ENCODE assay signal across 12 cellular contexts in the genomic region with DNA sequence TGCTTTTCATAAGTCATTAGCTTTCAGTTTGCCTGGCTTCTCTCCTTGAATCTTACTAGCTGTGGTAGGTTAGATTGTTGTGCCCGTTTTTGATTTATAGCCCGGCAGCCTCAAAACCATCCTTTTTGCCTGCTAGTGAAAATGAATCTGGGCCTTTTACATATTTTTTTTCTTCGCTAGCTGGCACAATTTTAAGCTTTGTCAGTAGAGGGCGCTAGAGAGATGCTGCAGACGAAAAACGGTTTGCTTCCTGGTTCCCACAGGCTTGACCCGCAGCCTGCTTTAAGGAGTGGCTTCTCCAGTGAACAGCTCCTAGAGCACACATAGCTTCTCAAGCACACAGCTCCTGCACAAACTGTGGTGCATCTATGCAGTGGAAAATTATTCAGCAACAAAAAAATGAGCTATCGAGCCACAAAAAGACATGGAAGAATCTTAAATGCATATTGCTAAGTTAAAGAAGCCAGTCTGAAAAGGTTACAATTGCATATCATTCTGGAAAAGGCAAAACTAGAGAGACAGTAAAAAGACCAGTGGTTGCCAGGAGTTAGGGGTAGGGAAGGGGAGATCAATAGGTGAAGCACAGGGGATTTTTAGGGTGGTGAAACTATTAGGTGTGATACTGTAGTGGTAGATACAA. TPM values are rescaled to one million over a fixed set of nuclear protein-coding genes. Genes with fewer than 3 reads are reported as not detected.
DNase-seq lines count a peak whose midpoint lies in the region; ATAC-seq and TF ChIP-seq lines count a peak whose summit lies in the region.
"Had no signal": no experiment of that assay in that cellular context is flagged by ENCODE, and none has a peak within 500 bp of the region (broad histone marks: within the 10 kb centered on the region; RNA-seq: fewer than 3 reads in every experiment).

No MANE protein-coding gene starts in this region.

- no peak overlapping the region for H3K14ac ChIP-seq in IMR-90 (replicated peaks; ENCODE audit: low read depth, low read length)

- H3K4me1 ChIP-seq in IMR-90 (ENCODE audit: control insufficient read depth, insufficient read depth, low read length), result no peaks in the 10 kb centered on the region
- no peaks in the 10 kb centered on the region for H3K4me1 ChIP-seq in mesendoderm (ENCODE audit: control insufficient read depth, low read depth, low read length)
- H3K4me1 ChIP-seq in aorta (ENCODE audit: control insufficient read depth in 1 of 2, insufficient read depth in 2 of 2, low read length in 2 of 2), result no peaks in the 10 kb centered on the region

- H3K4me2 ChIP-seq in IMR-90 (ENCODE audit: low read depth, low read length) (no peak overlapping the region), mesendoderm (ENCODE audit: low read length) (no peak overlapping the region)

- no peak overlapping the region for H3K27ac ChIP-seq in IMR-90 (ENCODE audit: insufficient read depth, low read length)
- no peak overlapping the region for H3K27ac ChIP-seq in mesendoderm (ENCODE audit: low read depth, low read length)
- H3K27ac ChIP-seq in aorta (ENCODE audit: low read depth in 1 of 2, low read length in 2 of 2), result no peak overlapping the region

- H3K9ac ChIP-seq in IMR-90 (ENCODE audit: low read depth, low read length), result no peak overlapping the region
- H3K9ac ChIP-seq in mesendoderm (ENCODE audit: low read length), result no peak overlapping the region

- H4K20me1 ChIP-seq in IMR-90 (ENCODE audit: insufficient read depth, low read length), result no peaks in the 10 kb centered on the region

- no peak for TF ChIP-seq RAD21 in IMR-90 (IDR thresholded peaks at IDR 0.05; ENCODE audit: low read length)

- H3K18ac ChIP-seq in IMR-90 (ENCODE audit: low read depth, low read length) (no peak overlapping the region), mesendoderm (ENCODE audit: low read length) (no peak overlapping the region)

- peaks cover 4% of the 10 kb centered on the region for H3K9me3 ChIP-seq in IMR-90 (ENCODE audit: control insufficient read depth, insufficient read depth, low read length)
- peaks cover 2% of the 10 kb centered on the region for H3K9me3 ChIP-seq in aorta (ENCODE audit: control insufficient read depth, low read length)

- no peak overlapping the region for H4K5ac ChIP-seq in IMR-90 (ENCODE audit: low read depth, low read length)
- no peak overlapping the region for H4K5ac ChIP-seq in mesendoderm (ENCODE audit: low read length)

- H4K91ac ChIP-seq in IMR-90 (ENCODE audit: insufficient read depth, low read depth, low read length), result no peak overlapping the region

- no peaks in the 10 kb centered on the region for H3K79me1 ChIP-seq in IMR-90 (ENCODE audit: low read depth in 1 of 2, low read length in 2 of 2)
- H3K79me1 ChIP-seq in mesendoderm (ENCODE audit: low read length), result no peaks in the 10 kb centered on the region

- 42% methylated on average over 2 of the region's 8 CpGs; no CpG with 5 or more reads in 1 of the 2 experiments for WGBS in IMR-90 (ENCODE audit: extremely low coverage in 2 of 2, insufficient read length in 1 of 2), 2 experiments
- WGBS in mesendoderm (ENCODE audit: extremely low coverage, insufficient coverage, low lambda C conversion rate), result no CpG with 5 or more reads among the region's 8 CpGs
- WGBS in aorta, 2 donors, result 59 to 64% methylated on average over 8 of the region's 8 CpGs

- H2BK120ac ChIP-seq in IMR-90 (ENCODE audit: low read depth, low read length) (no peak overlapping the region), mesendoderm (ENCODE audit: low read depth, low read length) (no peak overlapping the region)

- no peak overlapping the region for H3K23ac ChIP-seq in IMR-90 (ENCODE audit: low read depth, low read length)
- no peak overlapping the region for H3K23ac ChIP-seq in mesendoderm (ENCODE audit: low read length)

- POLR2A ChIA-PET in IMR-90 (lab: Charles Lee; ENCODE audit: unreplicated experiment), result no interaction called here
- POLR2A ChIA-PET in WTC11 (lab: Charles Lee), result no interaction called here

- H3K4me3 Mint-ChIP-seq in WTC11, result no peak overlapping the region

- peaks cover 15% of the 10 kb centered on the region for H3K36me3 Mint-ChIP-seq in WTC11

- H2AFZ ChIP-seq in IMR-90 (replicated peaks; ENCODE audit: low read length, poor library complexity), result no peak overlapping the region

- H3K4me1 Mint-ChIP-seq in WTC11, result no peaks in the 10 kb centered on the region

- BruUV-seq in IMR-90 (replicated peaks; lab: Mats Ljungman, UMichigan), result no TSS peak

- H2BK5ac ChIP-seq in IMR-90 (ENCODE audit: low read depth, low read length, poor library complexity, severe bottlenecking) (no peak overlapping the region), mesendoderm (ENCODE audit: low read length) (no peak overlapping the region)

- no peak overlapping the region; the same call in 1 of the 2 replicates for H3K27ac Mint-ChIP-seq in WTC11

- no peaks in the 10 kb centered on the region for H3K9me1 ChIP-seq in IMR-90 (ENCODE audit: insufficient read depth, low read length)

- intact Hi-C loops in IMR-90 (cut with micrococcal nuclease), result no loop called here
- intact Hi-C loops in aorta (cut with DNase I), result loop anchor here in 1 of 2 donors (10.0 kb wide), 1 partner anchor 283 kb away; a partner anchor contains a TSS

- H2BK20ac ChIP-seq in IMR-90 (ENCODE audit: low read depth, low read length), result no peak overlapping the region

- TF ChIP-seq POLR2A in IMR-90 (IDR thresholded peaks at IDR 0.05; ENCODE audit: low read depth, low read length), result no peak

- no peaks in the 10 kb centered on the region for H3K79me2 ChIP-seq in mesendoderm (ENCODE audit: control insufficient read depth, insufficient read depth, low read length)

- no peak overlapping the region for H3K4ac ChIP-seq in IMR-90 (ENCODE audit: low read depth, low read length)
- H3K4ac ChIP-seq in mesendoderm (ENCODE audit: low read depth, low read length), result no peak overlapping the region

- H2BK15ac ChIP-seq in IMR-90 (ENCODE audit: low read depth, low read length) (no peak overlapping the region), mesendoderm (replicated peaks; ENCODE audit: low read depth) (no peak overlapping the region)

- no peak overlapping the region for H3K4me3 ChIP-seq in IMR-90 (ENCODE audit: insufficient read depth, low read depth, low read length)
- H3K4me3 ChIP-seq in mesendoderm (ENCODE audit: low read length), result no peak overlapping the region
- H3K4me3 ChIP-seq in aorta (ENCODE audit: low read length in 2 of 2), result no peak overlapping the region
- H3K4me3 ChIP-seq: spleen had no signal

- DNase-seq in DMS 273 (lab: John Stamatoyannopoulos, UW; ENCODE audit: unreplicated experiment) (peak; percentile 54), DMS 273 treated with DMSO at 0.1 percent for 48 hours (lab: John Stamatoyannopoulos, UW) (no peak), IMR-90 (no peak), WTC11 (ENCODE audit: low spot score) (peak; percentile 26), mesendoderm (peak; percentile 49), aorta (no peak), ecto neural progenitor cell (ENCODE audit: low spot score) (no peak)
- DNase-seq: 8988T; activated T-cell treated with anti-CD3 and anti-CD28 coated beads, Interleukin-2, amount 50 U/mL, for 1 hour; NCI-H1417 treated with DMSO at 0.1 percent for 48 hours; spleen had no signal

- no peak overlapping the region for H2AK9ac ChIP-seq in IMR-90 (replicated peaks; ENCODE audit: low read depth, low read length, poor library complexity)

- H3K56ac ChIP-seq in IMR-90 (ENCODE audit: extremely low read depth, insufficient read depth, low read length) (no peak overlapping the region), mesendoderm (ENCODE audit: low read length) (no peak overlapping the region)

- peaks cover 3% of the 10 kb centered on the region for H3K27me3 Mint-ChIP-seq in WTC11 (ENCODE audit: low read depth)

- H2AK5ac ChIP-seq in IMR-90 (ENCODE audit: low read depth, low read length) (no peak overlapping the region), mesendoderm (ENCODE audit: low read length) (no peak overlapping the region)

- in situ Hi-C loops in IMR-90 (cut with MboI; ENCODE audit: low sequenced_read_pairs), result loop anchor here (5.0 kb wide), 1 partner anchor 181 kb away; no protein-coding TSS in a partner anchor

- H4K8ac ChIP-seq in IMR-90 (ENCODE audit: low read depth in 2 of 2, low read length in 2 of 2) (no peak overlapping the region), mesendoderm (ENCODE audit: low read depth, low read length) (no peak overlapping the region)

- no peaks in the 10 kb centered on the region for H3K27me3 ChIP-seq in IMR-90 (ENCODE audit: control insufficient read depth, insufficient read depth, low read length)
- no peaks in the 10 kb centered on the region for H3K27me3 ChIP-seq in mesendoderm (ENCODE audit: insufficient read depth, low read length, poor library complexity)
- H3K27me3 ChIP-seq in aorta (ENCODE audit: control insufficient read depth in 1 of 2, insufficient read depth in 2 of 2, low read length in 1 of 2), result no peaks in the 10 kb centered on the region
- H3K27me3 ChIP-seq: spleen had no signal

- H3K9me3 Mint-ChIP-seq in WTC11, result peaks cover 21% of the 10 kb centered on the region

- ATAC-seq in IMR-90 (ENCODE audit: low read depth) (no peak), WTC11 (peak; percentile 24; the same call in 1 of the 2 replicates), aorta (ENCODE audit: low FRiP score) (no peak), HG02870 (IDR thresholded peaks at IDR 0.05; ENCODE audit: unreplicated experiment) (no peak)

- CTCF ChIA-PET in IMR-90 (lab: Yijun Ruan, JAX), result interaction anchor here (0.8 kb wide), 1 partner anchor 184 kb away, joined by 3 read pairs; no protein-coding TSS in a partner anchor
- CTCF ChIA-PET in WTC11 (lab: Charles Lee), result interaction anchor here (0.5 to 1.9 kb wide), 33 partner anchors 10 to 585 kb away, joined by 3 to 26 read pairs (median 4); partner anchors contain the start of gene ROCK2

- H3K36me3 ChIP-seq in IMR-90 (ENCODE audit: control insufficient read depth, insufficient read depth, low read length) (no peaks in the 10 kb centered on the region), mesendoderm (ENCODE audit: control insufficient read depth, insufficient read depth, low read length) (no peaks in the 10 kb centered on the region), aorta (ENCODE audit: control insufficient read depth in 1 of 2, insufficient read depth in 2 of 2, low read length in 1 of 2) (no peaks in the 10 kb centered on the region)
- H3K36me3 ChIP-seq: spleen had no signal

- dilution Hi-C loops in IMR-90 (cut with HindIII; ENCODE audit: low sequenced_read_pairs, unreplicated experiment), result no loop called here

- peak; percentile 25 for TF ChIP-seq CTCF in IMR-90 (conservative IDR thresholded peaks at IDR 0.05; ENCODE audit: low read depth, low read length)
- TF ChIP-seq CTCF in WTC11 (IDR thresholded peaks at IDR 0.05), result peak; percentile 43; the same call in 1 of the 2 replicates

RNA-seq across cellular contexts. Expression of gene E2F6, which starts 47.9 kb away (rescaled TPM):
- total RNA-seq in IMR-90 (2012; rRNA removed) (10.9 and 11.7 TPM in 2 replicates), WTC11 (2021) (14.2 to 16.0 TPM (median 14.4 TPM) in 3 replicates), aorta (10 to 100 TPM; 10.1 to 13.4 TPM)
- polyA plus RNA-seq in IMR-90 (2012; rRNA removed) (7.2 and 8.2 TPM in 2 replicates), aorta (1 to 10 TPM; 8.6 TPM)
- 5.7 and 10.5 TPM in 2 replicates for polyA plus RNA-seq in IMR-90 (2012; cell fraction: cytosol; rRNA removed)
- polyA plus RNA-seq in IMR-90 (2012; cell fraction: nucleus; rRNA removed; ENCODE audit: low replicate concordance), result 10.2 and 21.8 TPM in 2 replicates
- 11.2 TPM for polyA plus RNA-seq in mesendoderm (2013, experiment 1 of 2)
- 11.6 TPM for polyA plus RNA-seq in mesendoderm (2013, experiment 2 of 2)

Comparison
In these comparisons a context has a peak if more than half of its experiments do, and no peak if none do; other contexts are left out.
1. DNase-seq: peak in DMS 273 (single experiment), WTC11 (single experiment) and mesendoderm (single experiment); none in DMS 273 treated with DMSO at 0.1 percent for 48 hours (single experiment), IMR-90 (single experiment), aorta (0 of 2) and ecto neural progenitor cell (single experiment).